ENCODE assay signal across 1 cellular context in the genomic region with DNA sequence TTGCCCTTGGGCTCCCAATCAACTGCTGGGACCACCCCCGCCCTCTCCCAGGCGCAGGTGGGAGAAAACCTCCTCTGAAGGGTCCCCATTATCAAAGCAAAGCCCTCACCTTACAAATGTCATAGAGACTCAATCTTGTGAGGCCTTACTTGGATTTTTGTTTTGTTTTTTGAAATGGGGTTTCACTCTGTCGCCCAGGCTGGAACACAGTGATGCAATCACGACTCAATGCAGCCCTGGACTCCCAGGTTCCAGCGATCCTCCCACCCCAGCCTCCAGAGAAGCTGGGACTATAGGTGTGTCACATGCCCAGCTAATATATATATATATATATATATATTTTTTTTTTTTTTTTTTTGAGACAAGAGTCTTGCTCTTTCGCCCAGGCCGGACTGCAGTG.
TF ChIP-seq lines count a peak whose summit lies in the region.

No MANE protein-coding gene starts in this region.

TF ChIP-seq in K562, 482 proteins besides CTCF, POLR2A, EP300 and RAD21:
- TF ChIP-seq ATF3 (IDR thresholded peaks at IDR 0.05) (peak; percentile 51), ATF3 (CRISPR knock-in tag; conservative IDR thresholded peaks at IDR 0.05) (no peak), CEBPG (CRISPR knock-in tag; IDR thresholded peaks at IDR 0.05) (peak; percentile 53), CEBPG (tag; conservative IDR thresholded peaks at IDR 0.05 in 1 of 2, IDR thresholded peaks at IDR 0.05 in 1 of 2) (peak in 1 of 2 experiments; percentile 56; a peak in 1 of 4 replicates), MED1 (CRISPR knock-in tag; IDR thresholded peaks at IDR 0.05; ENCODE audit: borderline replicate concordance) (no peak)
